ENCODE assay signal across 27 cellular contexts in genomic region chr1:90391116-90391515, GRCh38.
DNase-seq lines count a peak whose midpoint lies in the region; ATAC-seq, FAIRE-seq and TF ChIP-seq lines count a peak whose summit lies in the region.
"Had no signal": no experiment of that assay in that cellular context is flagged by ENCODE, and none has a peak within 500 bp of the region (broad histone marks: within the 10 kb centered on the region; RNA-seq: fewer than 3 reads in every experiment).

No MANE protein-coding gene starts in this region.

- H3K27me3 ChIP-seq in breast epithelium = no peaks in the 10 kb centered on the region
- H3K27me3 ChIP-seq in mammary epithelial cell (ENCODE audit: insufficient read depth, low read length) = no peaks in the 10 kb centered on the region
- H3K27me3 ChIP-seq in foreskin keratinocyte = no peaks in the 10 kb centered on the region
- H3K27me3 ChIP-seq: ascending aorta, esophagus muscularis mucosa, suprapubic skin had no signal

- intact Hi-C loops in MCF 10A (cut with micrococcal nuclease) = no loop called here
- intact Hi-C loops in breast epithelium (cut with DNase I; ENCODE audit: low total_unique reads) = no loop called here
- intact Hi-C loops in mammary epithelial cell (cut with micrococcal nuclease) = no loop called here

- H3K4me3 Mint-ChIP-seq in MCF 10A (ENCODE audit: unreplicated experiment) = no peak overlapping the region
- H3K4me3 Mint-ChIP-seq: activated naive CD4-positive, alpha-beta T cell treated with anti-CD3 and anti-CD28 coated beads, Interleukin-2, amount 50 U/mL, for 24 hours; B cell; CD8-positive, alpha-beta memory T cell; stimulated activated naive B cell treated with anti-CD40 and anti-IgM and Interleukin-4, amounts not matched to agents 10 μg/mL and 1 μg/mL and 100 μg/mL, for 72 hours had no signal

- H2AFZ ChIP-seq in mammary epithelial cell (ENCODE audit: low read depth, low read length) = no peak overlapping the region

- H3K27me3 Mint-ChIP-seq in MCF 10A (ENCODE audit: insufficient read depth, unreplicated experiment) = no peaks in the 10 kb centered on the region
- H3K27me3 Mint-ChIP-seq: B cell; CD8-positive, alpha-beta memory T cell; stimulated activated naive B cell treated with anti-CD40 and anti-IgM and Interleukin-4, amounts not matched to agents 10 μg/mL and 1 μg/mL and 100 μg/mL, for 72 hours had no signal

- H3K79me2 ChIP-seq in mammary epithelial cell (ENCODE audit: insufficient read depth, low read length) = no peaks in the 10 kb centered on the region

- in situ Hi-C loops in mammary epithelial cell (cut with MboI; ENCODE audit: low sequenced_read_pairs in 2 of 2) = no loop called here

- H3K27ac Mint-ChIP-seq in MCF 10A (ENCODE audit: low read depth, unreplicated experiment) = no peak overlapping the region
- H3K27ac Mint-ChIP-seq: activated naive CD4-positive, alpha-beta T cell treated with anti-CD3 and anti-CD28 coated beads, Interleukin-2, amount 50 U/mL, for 24 hours; B cell; CD8-positive, alpha-beta memory T cell; stimulated activated naive B cell treated with anti-CD40 and anti-IgM and Interleukin-4, amounts not matched to agents 10 μg/mL and 1 μg/mL and 100 μg/mL, for 72 hours had no signal

- H3K27ac ChIP-seq in breast epithelium = no peak overlapping the region
- no peak overlapping the region for H3K27ac ChIP-seq in mammary epithelial cell (ENCODE audit: insufficient read depth, low read depth, low read length)
- H3K27ac ChIP-seq in foreskin keratinocyte = no peak overlapping the region
- H3K27ac ChIP-seq: ascending aorta, esophagus muscularis mucosa, KMS-11, SK-N-MC, suprapubic skin had no signal

- peaks cover 15% of the 10 kb centered on the region for H3K4me1 Mint-ChIP-seq in MCF 10A (ENCODE audit: insufficient read depth, unreplicated experiment)
- H3K4me1 Mint-ChIP-seq: activated naive CD4-positive, alpha-beta T cell treated with anti-CD3 and anti-CD28 coated beads, Interleukin-2, amount 50 U/mL, for 24 hours; B cell; CD8-positive, alpha-beta memory T cell; stimulated activated naive B cell treated with anti-CD40 and anti-IgM and Interleukin-4, amounts not matched to agents 10 μg/mL and 1 μg/mL and 100 μg/mL, for 72 hours had no signal

- TF ChIP-seq CTCF in MCF 10A (IDR thresholded peaks at IDR 0.05; ENCODE audit: unreplicated experiment) = no peak
- TF ChIP-seq CTCF in breast epithelium (IDR thresholded peaks at IDR 0.05) = no peak
- TF ChIP-seq CTCF in mammary epithelial cell (conservative IDR thresholded peaks at IDR 0.05 in 1 of 2, IDR thresholded peaks at IDR 0.05 in 1 of 2; ENCODE audit: extremely low read depth in 1 of 2, insufficient read depth in 1 of 2, low read depth in 1 of 2, low read length in 2 of 2) = no peak
- TF ChIP-seq CTCF in foreskin keratinocyte (conservative IDR thresholded peaks at IDR 0.05) = no peak

- 85% methylated on average over 1 of the region's 1 CpG for WGBS in mammary epithelial cell (ENCODE audit: low coverage, missing lambda C conversion rate)

- POLR2A ChIA-PET in MCF 10A (lab: Yijun Ruan, JAX) = interaction anchor here (1.5 kb wide), 1 partner anchor 9 kb away, joined by 4 read pairs; no protein-coding TSS in a partner anchor

- TF ChIP-seq POLR2A in breast epithelium (IDR thresholded peaks at IDR 0.05) = no peak

- peak; percentile 10 for DNase-seq in MCF 10A (ENCODE audit: unreplicated experiment)
- no peak for DNase-seq in breast epithelium (ENCODE audit: low spot score in 2 of 2)
- peak; percentile 46 for DNase-seq in mammary epithelial cell
- peak in 1 of 2 donors; percentile 40 for DNase-seq in foreskin keratinocyte
- DNase-seq in urothelium cell line (ENCODE audit: low spot score) = peak; percentile 26
- no peak for DNase-seq in iPS-NIHi11 (ENCODE audit: low spot score)
- DNase-seq in SW 1271 (lab: John Stamatoyannopoulos, UW) = no peak
- DNase-seq: CD8-positive, alpha-beta memory T cell; effector CD4-positive, alpha-beta T cell; GOT3; kidney glomerular epithelial cell; NCI-H2171; NCI-H510A treated with DMSO at 0.1 percent for 48 hours; NK-92 treated with Interleukin-12 subunit alpha and Interleukin-12 subunit beta, amount 100 ng/mL, for 24 hours; nucleus accumbens; stimulated activated naive B cell treated with anti-CD40 and anti-IgM and Interleukin-4, amounts not matched to agents 10 μg/mL and 1 μg/mL and 100 μg/mL, for 72 hours had no signal

- BruUV-seq in MCF 10A (replicated peaks; lab: Mats Ljungman, UMichigan) (no TSS peak), mammary epithelial cell (replicated peaks; lab: Mats Ljungman, UMichigan) (no TSS peak)

- CTCF ChIA-PET in MCF 10A (lab: Yijun Ruan, JAX) (no interaction called here), mammary epithelial cell (lab: Charles Lee; ENCODE audit: low non-redundant PET) (no interaction called here)

- H3K36me3 Mint-ChIP-seq in MCF 10A (ENCODE audit: insufficient read depth, unreplicated experiment) = no peaks in the 10 kb centered on the region
- H3K36me3 Mint-ChIP-seq: activated naive CD4-positive, alpha-beta T cell treated with anti-CD3 and anti-CD28 coated beads, Interleukin-2, amount 50 U/mL, for 24 hours; CD8-positive, alpha-beta memory T cell; stimulated activated naive B cell treated with anti-CD40 and anti-IgM and Interleukin-4, amounts not matched to agents 10 μg/mL and 1 μg/mL and 100 μg/mL, for 72 hours had no signal

- no peaks in the 10 kb centered on the region for H3K9me3 Mint-ChIP-seq in MCF 10A (ENCODE audit: unreplicated experiment)
- H3K9me3 Mint-ChIP-seq: activated naive CD4-positive, alpha-beta T cell treated with anti-CD3 and anti-CD28 coated beads, Interleukin-2, amount 50 U/mL, for 24 hours; stimulated activated naive B cell treated with anti-CD40 and anti-IgM and Interleukin-4, amounts not matched to agents 10 μg/mL and 1 μg/mL and 100 μg/mL, for 72 hours had no signal

- H3K4me1 ChIP-seq in breast epithelium = no peaks in the 10 kb centered on the region
- H3K4me1 ChIP-seq in mammary epithelial cell (ENCODE audit: insufficient read depth, low read length) = peaks cover 22% of the 10 kb centered on the region
- H3K4me1 ChIP-seq in foreskin keratinocyte = peaks cover 6% of the 10 kb centered on the region
- H3K4me1 ChIP-seq: esophagus muscularis mucosa, suprapubic skin had no signal

- dilution Hi-C loops in mammary epithelial cell (cut with HindIII; ENCODE audit: low sequenced_read_pairs) = loop anchor here (5.0 kb wide), 1 partner anchor 34 kb away; no protein-coding TSS in a partner anchor

- FAIRE-seq in urothelium cell line (lab: Jason Lieb, UNC) = no peak
- FAIRE-seq: A204.1 had no signal

- no peak overlapping the region for H3K9ac ChIP-seq in mammary epithelial cell (ENCODE audit: insufficient read depth, low read length)
- H3K9ac ChIP-seq: KMS-11 had no signal

- no peak overlapping the region for H3K4me2 ChIP-seq in mammary epithelial cell (ENCODE audit: insufficient read depth, low read depth, low read length)
- H3K4me2 ChIP-seq: KMS-11, smooth muscle cell had no signal

- H3K9me3 ChIP-seq in breast epithelium = no peaks in the 10 kb centered on the region
- H3K9me3 ChIP-seq in mammary epithelial cell (replicated peaks; ENCODE audit: insufficient read depth, low read length) = no peaks in the 10 kb centered on the region
- H3K9me3 ChIP-seq: ascending aorta, esophagus muscularis mucosa, suprapubic skin had no signal

- H4K20me1 ChIP-seq in mammary epithelial cell (ENCODE audit: insufficient read depth, low read length) = no peaks in the 10 kb centered on the region

- ATAC-seq in foreskin keratinocyte (peak; percentile 38), GM18519 (IDR thresholded peaks at IDR 0.05; ENCODE audit: low FRiP score, unreplicated experiment) (no peak)
- ATAC-seq: stimulated activated naive B cell treated with anti-CD40 and anti-IgM and Interleukin-4, amounts not matched to agents 10 μg/mL and 1 μg/mL and 100 μg/mL, for 72 hours had no signal

- H3K36me3 ChIP-seq in breast epithelium = no peaks in the 10 kb centered on the region
- H3K36me3 ChIP-seq in mammary epithelial cell (ENCODE audit: insufficient read depth, low read length) = no peaks in the 10 kb centered on the region
- H3K36me3 ChIP-seq: ascending aorta, esophagus muscularis mucosa, suprapubic skin had no signal

- no peak overlapping the region for H3K4me3 ChIP-seq in breast epithelium
- no peak overlapping the region for H3K4me3 ChIP-seq in mammary epithelial cell (replicated peaks in 1 of 3; ENCODE audit: insufficient read depth in 1 of 3, low read depth in 2 of 3, low read length in 3 of 3)
- H3K4me3 ChIP-seq: ascending aorta, esophagus muscularis mucosa, lung, SK-N-MC, smooth muscle cell, suprapubic skin had no signal

Comparison
In these comparisons a context has a peak if more than half of its experiments do, and no peak if none do; other contexts are left out.
1. DNase-seq: peak in MCF 10A (single experiment), mammary epithelial cell (single experiment) and urothelium cell line (single experiment); none in breast epithelium (0 of 2), iPS-NIHi11 (single experiment) and SW 1271 (0 of 2).